In genomic region chr5:180920710-180921109, GRCh38 we compare ENCODE assay signal across 6 cellular contexts. TPM values are rescaled to one million over a fixed set of nuclear protein-coding genes. Genes with fewer than 3 reads are reported as not detected.
"Had no signal": no experiment of that assay in that cellular context is flagged by ENCODE, and none has a peak within 500 bp of the region (broad histone marks: within the 10 kb centered on the region; RNA-seq: fewer than 3 reads in every experiment).

No MANE protein-coding gene starts in this region.

- ATAC-seq: HepG2, K562 had no signal

- FAIRE-seq: HepG2, HTR-8/SVneo, K562 had no signal

- DNase-seq: IMR-90, KG1 had no signal

- H3K4me3 ChIP-seq: K562 had no signal

- H3K27ac ChIP-seq: HL-60 had no signal

RNA-seq across cellular contexts. Expression of gene BTNL8, which starts 21.8 kb away (rescaled TPM):
- total RNA-seq: HepG2, IMR-90 had no signal
